1 cellular context compared by ENCODE assay signal in the genomic region with DNA sequence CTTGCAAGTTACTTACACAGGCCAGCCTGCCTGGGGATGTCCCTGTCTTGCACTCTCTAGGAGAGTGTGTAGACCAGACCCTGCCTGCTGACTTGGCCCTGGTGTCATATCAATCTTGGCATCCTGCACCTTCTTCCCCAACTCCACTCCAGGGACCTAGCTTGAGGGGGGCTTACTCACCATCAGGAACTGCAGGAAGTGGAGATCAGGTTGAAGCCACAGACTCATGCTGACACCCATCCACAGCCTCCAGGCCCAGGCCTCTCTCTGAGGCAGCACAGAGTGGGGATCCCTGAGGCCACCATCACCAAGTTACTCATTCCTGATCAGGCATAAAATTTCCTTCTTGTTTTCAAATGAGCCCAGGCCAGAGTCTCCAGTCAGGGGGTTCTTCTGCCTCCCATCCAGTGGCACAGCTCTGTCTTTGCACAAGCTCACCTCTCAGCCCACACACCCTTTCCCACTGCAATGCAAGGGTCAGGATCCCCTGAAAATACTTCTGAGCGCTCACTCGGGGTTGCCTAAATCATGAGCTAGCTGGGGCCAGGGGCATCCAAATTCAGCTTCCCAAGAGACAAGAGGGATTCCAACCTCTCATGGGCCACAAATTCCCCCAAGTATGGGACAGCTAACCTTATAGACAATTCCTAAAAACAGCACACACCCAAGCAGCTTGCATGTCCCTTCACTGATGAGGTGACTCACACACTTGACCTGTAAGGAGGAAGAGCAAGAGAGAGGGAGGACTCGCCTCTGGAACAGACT.
TF ChIP-seq lines count a peak whose summit lies in the region.

No MANE protein-coding gene starts in this region.

TF ChIP-seq in H1, 55 proteins besides CTCF, POLR2A, EP300 and RAD21 (continued from another document):
- TF ChIP-seq E2F6 (IDR thresholded peaks at IDR 0.05), result no peak
- TF ChIP-seq, protein P1, sequence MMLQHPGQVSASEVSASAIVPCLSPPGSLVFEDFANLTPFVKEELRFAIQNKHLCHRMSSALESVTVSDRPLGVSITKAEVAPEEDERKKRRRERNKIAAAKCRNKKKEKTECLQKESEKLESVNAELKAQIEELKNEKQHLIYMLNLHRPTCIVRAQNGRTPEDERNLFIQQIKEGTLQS (IDR thresholded peaks at IDR 0.05; ENCODE audit: insufficient read depth, low read depth, low read length), result no peak
- TF ChIP-seq EGR1 (IDR thresholded peaks at IDR 0.05; ENCODE audit: borderline replicate concordance, low read depth, low read length), result no peak
- TF ChIP-seq CHD1 (IDR thresholded peaks at IDR 0.05; ENCODE audit: low read depth, low read length), result no peak
- no peak for TF ChIP-seq MAFK (IDR thresholded peaks at IDR 0.05; ENCODE audit: low read depth, low read length)
- TF ChIP-seq HDAC2 (IDR thresholded peaks at IDR 0.05; ENCODE audit: borderline replicate concordance in 1 of 2, low read depth in 2 of 2, low read length in 2 of 2), result no peak
- TF ChIP-seq KDM4A (IDR thresholded peaks at IDR 0.05; ENCODE audit: low read depth, low read length, severe bottlenecking), result no peak
- TF ChIP-seq, protein P2, sequence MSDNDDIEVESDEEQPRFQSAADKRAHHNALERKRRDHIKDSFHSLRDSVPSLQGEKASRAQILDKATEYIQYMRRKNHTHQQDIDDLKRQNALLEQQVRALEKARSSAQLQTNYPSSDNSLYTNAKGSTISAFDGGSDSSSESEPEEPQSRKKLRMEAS (IDR thresholded peaks at IDR 0.05), result no peak
- TF ChIP-seq ZNF274 (IDR thresholded peaks at IDR 0.05; ENCODE audit: borderline replicate concordance, extremely low read depth, low read length), result no peak
- no peak for TF ChIP-seq SAP30 (IDR thresholded peaks at IDR 0.05; ENCODE audit: insufficient read depth, insufficient replicate concordance, low read length)
- no peak for TF ChIP-seq ASH2L (IDR thresholded peaks at IDR 0.05; ENCODE audit: low read length)
- no peak for TF ChIP-seq SIX5 (IDR thresholded peaks at IDR 0.05; ENCODE audit: low read depth, low read length)
- no peak for TF ChIP-seq TCF12 (IDR thresholded peaks at IDR 0.05; ENCODE audit: low read depth, low read length)
- TF ChIP-seq ATF2 (IDR thresholded peaks at IDR 0.05; ENCODE audit: low read length), result no peak
- TF ChIP-seq CHD2 (IDR thresholded peaks at IDR 0.05; ENCODE audit: low read length), result no peak
